16 cellular contexts compared by ENCODE assay signal in genomic region chr4:128519163-128519810, GRCh38.
DNase-seq lines count a peak whose midpoint lies in the region; ATAC-seq, FAIRE-seq and TF ChIP-seq lines count a peak whose summit lies in the region.
"Had no signal": no experiment of that assay in that cellular context is flagged by ENCODE, and none has a peak within 500 bp of the region (broad histone marks: within the 10 kb centered on the region; RNA-seq: fewer than 3 reads in every experiment).

No MANE protein-coding gene starts in this region.

- POLR2A ChIA-PET in HEK293 (lab: Yijun Ruan, JAX) = no interaction called here

- intact Hi-C loops in Right ventricle myocardium superior (cut with DNase I) = no loop called here

- peak; percentile 57 for DNase-seq in astrocyte of the spinal cord (ENCODE audit: low read depth, low spot score)
- DNase-seq in Right ventricle myocardium superior = peak; percentile 70
- DNase-seq in putamen (ENCODE audit: low spot score) = peak; percentile 2
- DNase-seq in effector CD4-positive, alpha-beta T cell = no peak
- DNase-seq in HTR-8/SVneo (ENCODE audit: insufficient read length, low spot score) = no peak
- DNase-seq: activated CD4-positive, CD25-positive, alpha-beta regulatory T cell; EL; NCI-H1092 treated with DMSO at 0.1 percent for 48 hours; stimulated activated CD4-positive, alpha-beta T cell treated with anti-CD3 and anti-CD28 coated beads, Interleukin-2, amount 100 ng/mL, for 24 hours; transverse colon had no signal

- in situ Hi-C loops in astrocyte of the spinal cord (cut with HindIII; ENCODE audit: low sequenced_read_pairs) = no loop called here

- no peaks in the 10 kb centered on the region for H3K9me3 ChIP-seq in HEK293 (ENCODE audit: control insufficient read depth, insufficient read depth, low read depth, low read length)
- H3K9me3 ChIP-seq: prostate gland, transverse colon had no signal

- CTCF ChIA-PET in HEK293 (lab: Yijun Ruan, JAX) = no interaction called here

- H3K4me1 ChIP-seq in HEK293 (ENCODE audit: control insufficient read depth, insufficient read depth, low read length) = no peaks in the 10 kb centered on the region

- ATAC-seq in Right ventricle myocardium superior (ENCODE audit: poor library complexity) (peak; percentile 32), GM18868 (IDR thresholded peaks at IDR 0.05; ENCODE audit: unreplicated experiment) (no peak), HG03139 (IDR thresholded peaks at IDR 0.05; ENCODE audit: unreplicated experiment) (no peak)

- H3K36me3 ChIP-seq in HEK293 (ENCODE audit: control insufficient read depth in 2 of 2, insufficient read depth in 1 of 2, low read length in 2 of 2) = no peaks in the 10 kb centered on the region
- H3K36me3 ChIP-seq: prostate gland, transverse colon had no signal

- TF ChIP-seq CTCF in HEK293 (tag by site-specific recombination; IDR thresholded peaks at IDR 0.05) (no peak), astrocyte of the spinal cord (IDR thresholded peaks at IDR 0.05; ENCODE audit: low read depth, low read length) (no peak)

- no peak overlapping the region for H3K27ac ChIP-seq in HEK293 (ENCODE audit: extremely low read depth, low read depth, low read length)
- H3K27ac ChIP-seq: prostate gland had no signal

- no peak for FAIRE-seq in HTR-8/SVneo (lab: Jason Lieb, UNC)
- FAIRE-seq: frontal cortex, keratinocyte had no signal

- H3K4me3 ChIP-seq in HEK293 (ENCODE audit: low read depth, low read length) (no peak overlapping the region), astrocyte of the spinal cord (ENCODE audit: low read depth, low read length) (no peak overlapping the region)
- H3K4me3 ChIP-seq: prostate gland, transverse colon had no signal

TF ChIP-seq in HEK293, 187 proteins besides CTCF, POLR2A, EP300 and RAD21:
- peak; percentile 72 for TF ChIP-seq ZNF449 (tag by site-specific recombination; IDR thresholded peaks at IDR 0.05)
- no peak for TF ChIP-seq PRDM1 (tag by site-specific recombination; IDR thresholded peaks at IDR 0.05)
TF ChIP-seq in HEK293: peak in this region for 1.

Comparison
In these comparisons a context has a peak if more than half of its experiments do, and no peak if none do; other contexts are left out.
1. DNase-seq: peak in astrocyte of the spinal cord (single experiment), Right ventricle myocardium superior (single experiment) and putamen (single experiment); none in effector CD4-positive, alpha-beta T cell (single experiment) and HTR-8/SVneo (single experiment).